In the genomic region with DNA sequence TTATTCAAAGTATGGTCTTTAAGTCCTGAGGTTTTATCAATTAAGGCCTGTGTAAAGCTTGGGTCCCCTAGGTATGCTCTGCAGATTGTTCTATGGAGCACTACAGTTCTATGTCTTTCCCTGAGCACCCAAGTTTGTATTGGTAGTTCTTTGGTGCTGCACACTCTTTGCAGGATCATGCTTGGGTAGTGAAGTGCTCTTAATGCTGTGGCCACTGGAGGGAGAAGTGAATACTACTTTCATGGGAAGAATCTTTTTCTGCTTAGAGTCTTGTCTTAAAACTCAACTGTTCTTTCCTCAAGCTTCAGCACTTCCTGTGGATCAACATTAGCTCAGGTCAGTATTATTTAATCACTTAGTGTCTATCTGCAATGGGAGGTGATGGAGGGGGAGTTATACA, we compare ENCODE assay signal across 16 cellular contexts.
DNase-seq lines count a peak whose midpoint lies in the region; ATAC-seq, FAIRE-seq and TF ChIP-seq lines count a peak whose summit lies in the region.
"Had no signal": no experiment of that assay in that cellular context is flagged by ENCODE, and none has a peak within 500 bp of the region (broad histone marks: within the 10 kb centered on the region; RNA-seq: fewer than 3 reads in every experiment).

No MANE protein-coding gene starts in this region.

- TF ChIP-seq CTCF in GM06990 (IDR thresholded peaks at IDR 0.05; ENCODE audit: insufficient read depth, low read length, poor library complexity, severe bottlenecking) (peak; percentile 19), NB4 (IDR thresholded peaks at IDR 0.05; ENCODE audit: low read depth, low read length) (peak; percentile 6), bronchial epithelial cell (IDR thresholded peaks at IDR 0.05; ENCODE audit: insufficient read depth, low read length, severe bottlenecking) (peak; percentile 18), keratinocyte (optimal IDR thresholded peaks at IDR 0.05 in 1 of 3, IDR thresholded peaks at IDR 0.05 in 1 of 3, conservative IDR thresholded peaks at IDR 0.05 in 1 of 3; ENCODE audit: extremely low read depth in 1 of 3, insufficient read depth in 2 of 3, low read length in 3 of 3) (peak; percentile 32 to 39 (median 35))

- H4K20me1 ChIP-seq in keratinocyte (ENCODE audit: control insufficient read depth, extremely low read depth, insufficient read depth, low read length), result no peaks in the 10 kb centered on the region

- no peak overlapping the region for H3K9ac ChIP-seq in keratinocyte (ENCODE audit: control insufficient read depth, extremely low read depth, insufficient read depth, low read length)

- no peaks in the 10 kb centered on the region for H3K9me1 ChIP-seq in keratinocyte (ENCODE audit: control insufficient read depth, extremely low read depth, insufficient read depth, low read length)

- no peak for DNase-seq in GM06990 (ENCODE audit: extremely low read depth, insufficient read length)
- no peak for DNase-seq in NB4 (ENCODE audit: low read depth)
- peak; percentile 21 for DNase-seq in bronchial epithelial cell (ENCODE audit: low read depth)
- no peak for DNase-seq in keratinocyte (ENCODE audit: low read depth, low spot score)
- no peak for DNase-seq in NCI-H2081 (lab: John Stamatoyannopoulos, UW)
- DNase-seq: activated CD8-positive, alpha-beta T cell treated with anti-CD3 and anti-CD28 coated beads for 36 hours; DMS79; hippocampal formation; left lung; MM.1S had no signal

- no peak overlapping the region for H3K27ac ChIP-seq in keratinocyte (ENCODE audit: control insufficient read depth, insufficient read depth, low read length)
- H3K27ac ChIP-seq: C4-2B, left lung, prostate gland had no signal

- H2AFZ ChIP-seq in keratinocyte (ENCODE audit: control insufficient read depth, low read length), result no peak overlapping the region

- ATAC-seq in GM21786 (IDR thresholded peaks at IDR 0.05; ENCODE audit: unreplicated experiment), result no peak
- no peak for ATAC-seq in HG03097 (IDR thresholded peaks at IDR 0.05; ENCODE audit: low FRiP score, unreplicated experiment)
- no peak for ATAC-seq in GM18868 (IDR thresholded peaks at IDR 0.05; ENCODE audit: unreplicated experiment)
- ATAC-seq: activated CD8-positive, alpha-beta T cell treated with anti-CD3 and anti-CD28 coated beads for 36 hours; left lung had no signal

- FAIRE-seq in bronchial epithelial cell (lab: Jason Lieb, UNC), result no peak
- FAIRE-seq in keratinocyte (lab: Jason Lieb, UNC), result no peak
- FAIRE-seq: endothelial cell of umbilical vein had no signal

- no peak overlapping the region for H3K4me2 ChIP-seq in keratinocyte (ENCODE audit: control insufficient read depth, extremely low read depth, insufficient read depth, low read depth, low read length)

- no peaks in the 10 kb centered on the region for H3K4me1 ChIP-seq in keratinocyte (ENCODE audit: control insufficient read depth, extremely low read depth, insufficient read depth, low read length)
- H3K4me1 ChIP-seq: left lung, prostate gland had no signal

- no peak overlapping the region for H3K4me3 ChIP-seq in GM06990 (replicated peaks; ENCODE audit: low read depth, low read length)
- no peak overlapping the region for H3K4me3 ChIP-seq in NB4 (ENCODE audit: low read depth, low read length)
- no peak overlapping the region for H3K4me3 ChIP-seq in bronchial epithelial cell (ENCODE audit: low read depth, low read length)
- H3K4me3 ChIP-seq in keratinocyte (ENCODE audit: control insufficient read depth in 2 of 3, extremely low read depth in 1 of 3, insufficient read depth in 2 of 3, low read depth in 1 of 3, low read length in 3 of 3), result no peak overlapping the region
- H3K4me3 ChIP-seq: left lung, prostate gland had no signal

- H3K27me3 ChIP-seq in GM06990 (replicated peaks; ENCODE audit: control insufficient read depth, insufficient read depth, low read length), result no peaks in the 10 kb centered on the region
- no peaks in the 10 kb centered on the region for H3K27me3 ChIP-seq in bronchial epithelial cell (ENCODE audit: control insufficient read depth, insufficient read depth, low read length)
- H3K27me3 ChIP-seq in keratinocyte (ENCODE audit: control insufficient read depth, extremely low read depth, insufficient read depth, low read length), result no peaks in the 10 kb centered on the region
- H3K27me3 ChIP-seq: left lung had no signal

- no peak for TF ChIP-seq POLR2A in NB4 (IDR thresholded peaks at IDR 0.05; ENCODE audit: extremely low read depth, insufficient read length)

- H3K9me3 ChIP-seq in keratinocyte (ENCODE audit: control insufficient read depth, low read depth, low read length), result no peaks in the 10 kb centered on the region
- H3K9me3 ChIP-seq: prostate gland had no signal

- H3K36me3 ChIP-seq in GM06990 (ENCODE audit: control insufficient read depth, insufficient read depth, low read length) (no peaks in the 10 kb centered on the region), bronchial epithelial cell (ENCODE audit: control insufficient read depth, insufficient read depth, low read length) (no peaks in the 10 kb centered on the region), keratinocyte (ENCODE audit: control insufficient read depth in 2 of 2, extremely low read depth in 1 of 2, insufficient read depth in 2 of 2, low read length in 2 of 2) (no peaks in the 10 kb centered on the region)
- H3K36me3 ChIP-seq: left lung, prostate gland had no signal

- no peaks in the 10 kb centered on the region for H3K79me2 ChIP-seq in keratinocyte (ENCODE audit: control insufficient read depth, insufficient read depth, low read length)

- dilution Hi-C loops in keratinocyte (cut with MboI; ENCODE audit: extremely low pct_ligation_motif_present, low sequenced_read_pairs), result no loop called here
